19 cellular contexts compared by ENCODE assay signal in the genomic region with DNA sequence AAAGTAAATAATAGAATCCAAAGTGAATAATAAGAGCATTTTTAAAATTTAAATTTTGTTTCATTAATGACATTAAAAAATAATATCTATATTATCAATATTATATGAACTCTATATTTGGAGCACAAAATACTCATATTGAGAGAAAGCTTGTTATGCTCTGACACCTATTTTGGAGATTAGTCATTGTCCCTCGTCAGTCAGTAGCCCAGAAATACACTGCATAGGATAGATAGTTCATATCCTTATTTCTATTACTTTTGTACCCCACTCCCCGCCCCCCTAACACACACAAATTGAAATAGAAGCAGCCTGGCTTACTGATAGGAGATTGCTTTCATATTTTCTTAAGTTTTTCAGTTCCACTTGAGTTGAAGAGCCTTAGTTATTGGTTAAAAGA.
A peak's percentile ranks its signal among the peaks of the same experiment; 100 is the strongest.
DNase-seq lines count a peak whose midpoint lies in the region; ATAC-seq and TF ChIP-seq lines count a peak whose summit lies in the region.
"Had no signal": no experiment of that assay in that cellular context is flagged by ENCODE, and none has a peak within 500 bp of the region (broad histone marks: within the 10 kb centered on the region; RNA-seq: fewer than 3 reads in every experiment).

No MANE protein-coding gene starts in this region.

- H3K4me3 ChIP-seq in SU-DHL-6 (ENCODE audit: insufficient read depth, low read length, poor library complexity, severe bottlenecking), result no peak overlapping the region
- no peak overlapping the region for H3K4me3 ChIP-seq in naive thymus-derived CD4-positive, alpha-beta T cell (ENCODE audit: low read length)
- H3K4me3 ChIP-seq: BLaER1 treated with 17β-estradiol and CSF1 and Interleukin-3, amounts not matched to agents 10 nM and 100 nM; GM23248; HAP-1 had no signal

- intact Hi-C loops in naive thymus-derived CD4-positive, alpha-beta T cell (cut with micrococcal nuclease), result no loop called here

- H3K27me3 ChIP-seq in SU-DHL-6 (ENCODE audit: low read length), result no peaks in the 10 kb centered on the region
- H3K27me3 ChIP-seq in naive thymus-derived CD4-positive, alpha-beta T cell (ENCODE audit: control insufficient read depth in 2 of 2, insufficient read depth in 2 of 2, low read length in 2 of 2), result no peaks in the 10 kb centered on the region
- H3K27me3 ChIP-seq: BLaER1 treated with 17β-estradiol and CSF1 and Interleukin-3, amounts not matched to agents 10 nM and 100 nM had no signal

- no peaks in the 10 kb centered on the region for H4K20me1 ChIP-seq in SU-DHL-6 (ENCODE audit: low read depth, low read length)
- H4K20me1 ChIP-seq: BLaER1 treated with 17β-estradiol and CSF1 and Interleukin-3, amounts not matched to agents 10 nM and 100 nM had no signal

- no peak overlapping the region for H3K9ac ChIP-seq in SU-DHL-6 (ENCODE audit: low read length)
- H3K9ac ChIP-seq: BLaER1 treated with 17β-estradiol and CSF1 and Interleukin-3, amounts not matched to agents 10 nM and 100 nM; GM23248 had no signal

- H3K79me2 ChIP-seq in SU-DHL-6 (ENCODE audit: insufficient read depth, low read length), result no peaks in the 10 kb centered on the region

- no peak overlapping the region for H3K27ac ChIP-seq in SU-DHL-6 (ENCODE audit: low read depth, low read length)
- no peak overlapping the region for H3K27ac ChIP-seq in naive thymus-derived CD4-positive, alpha-beta T cell (ENCODE audit: low read depth, low read length)
- H3K27ac ChIP-seq: BLaER1 treated with 17β-estradiol and CSF1 and Interleukin-3, amounts not matched to agents 10 nM and 100 nM; GM23248 had no signal

- POLR2A ChIA-PET in naive thymus-derived CD4-positive, alpha-beta T cell (lab: Charles Lee), result no interaction called here

- H3K9me3 Mint-ChIP-seq in naive thymus-derived CD4-positive, alpha-beta T cell, result peaks cover 0 to 12% (median 0%) of the 10 kb centered on the region in 11 donors
- H3K9me3 Mint-ChIP-seq: CD8-positive, alpha-beta T cell had no signal

- H3K27me3 Mint-ChIP-seq in naive thymus-derived CD4-positive, alpha-beta T cell, result no peaks in the 10 kb centered on the region
- H3K27me3 Mint-ChIP-seq: B cell had no signal

- no peak overlapping the region for H3K4me2 ChIP-seq in SU-DHL-6 (ENCODE audit: low read depth, low read length, poor library complexity, severe bottlenecking)
- H3K4me2 ChIP-seq: BLaER1 treated with 17β-estradiol and CSF1 and Interleukin-3, amounts not matched to agents 10 nM and 100 nM had no signal

- peaks cover 0 to 4% (median 0%) of the 10 kb centered on the region in 7 donors for H3K4me1 Mint-ChIP-seq in naive thymus-derived CD4-positive, alpha-beta T cell
- H3K4me1 Mint-ChIP-seq: B cell had no signal

- in situ Hi-C loops in GM13976 (cut with MboI; ENCODE audit: low sequenced_read_pairs, unreplicated experiment), result no loop called here

- H3K4me3 Mint-ChIP-seq in naive thymus-derived CD4-positive, alpha-beta T cell, result no peak overlapping the region
- H3K4me3 Mint-ChIP-seq: B cell; CD8-positive, alpha-beta T cell had no signal

- peak overlapping the region; percentile 14 for H2AFZ ChIP-seq in SU-DHL-6 (ENCODE audit: low read depth, low read length, severe bottlenecking)
- H2AFZ ChIP-seq: GM23248 had no signal

- no peaks in the 10 kb centered on the region for H3F3A ChIP-seq in SU-DHL-6 (ENCODE audit: insufficient read depth)

- ATAC-seq in GM18870 (IDR thresholded peaks at IDR 0.05; ENCODE audit: unreplicated experiment) (peak; percentile 57), HG02678 (IDR thresholded peaks at IDR 0.05; ENCODE audit: unreplicated experiment) (peak; percentile 55), HG03354 (IDR thresholded peaks at IDR 0.05; ENCODE audit: poor library complexity, severe bottlenecking, unreplicated experiment) (peak; percentile 41)
- no peak for ATAC-seq in naive thymus-derived CD4-positive, alpha-beta T cell
- ATAC-seq: CD8-positive, alpha-beta T cell had no signal

- CTCF ChIA-PET in naive thymus-derived CD4-positive, alpha-beta T cell (lab: Charles Lee), result no interaction called here

- DNase-seq in HUDEP-2 (lab: John Stamatoyannopoulos, UW; ENCODE audit: unreplicated experiment in 76 of 76), result no peak
- DNase-seq in naive thymus-derived CD4-positive, alpha-beta T cell, result no peak
- DNase-seq in SW480 (ENCODE audit: low spot score), result no peak
- DNase-seq in GM13976 (ENCODE audit: low spot score), result no peak
- DNase-seq: 8988T; Calu3; CD8-positive, alpha-beta T cell; DND-41; EL; GM23248; Kasumi-1; KG1 had no signal

- H3K36me3 ChIP-seq in SU-DHL-6 (ENCODE audit: low read length), result no peaks in the 10 kb centered on the region
- no peaks in the 10 kb centered on the region for H3K36me3 ChIP-seq in naive thymus-derived CD4-positive, alpha-beta T cell (ENCODE audit: control insufficient read depth in 2 of 3, insufficient read depth in 3 of 3, low read length in 3 of 3)
- H3K36me3 ChIP-seq: BLaER1 treated with 17β-estradiol and CSF1 and Interleukin-3, amounts not matched to agents 10 nM and 100 nM; HAP-1 had no signal

- no peak for TF ChIP-seq CTCF in SU-DHL-6 (IDR thresholded peaks at IDR 0.05; ENCODE audit: insufficient read depth, low read length, poor library complexity, severe bottlenecking)
- TF ChIP-seq CTCF in GM13976 (IDR thresholded peaks at IDR 0.05; ENCODE audit: borderline replicate concordance, control extremely low read depth, extremely low read depth, insufficient read depth, missing control alignments), result no peak

- H3K9me3 ChIP-seq in SU-DHL-6 (ENCODE audit: insufficient read depth, low read length), result no peaks in the 10 kb centered on the region
- H3K9me3 ChIP-seq in naive thymus-derived CD4-positive, alpha-beta T cell (ENCODE audit: control insufficient read depth in 2 of 3, low read length in 3 of 3), result no peaks in the 10 kb centered on the region
- H3K9me3 ChIP-seq: BLaER1 treated with 17β-estradiol and CSF1 and Interleukin-3, amounts not matched to agents 10 nM and 100 nM; HAP-1 had no signal

- peaks cover 0 to 5% (median 0%) of the 10 kb centered on the region in 5 donors for H3K36me3 Mint-ChIP-seq in naive thymus-derived CD4-positive, alpha-beta T cell
- H3K36me3 Mint-ChIP-seq: CD8-positive, alpha-beta T cell had no signal

- H3K9me2 ChIP-seq in SU-DHL-6 (replicated peaks; ENCODE audit: insufficient read depth, low read length), result no peaks in the 10 kb centered on the region

- H3K27ac Mint-ChIP-seq in naive thymus-derived CD4-positive, alpha-beta T cell, result no peak overlapping the region
- H3K27ac Mint-ChIP-seq: B cell; CD8-positive, alpha-beta T cell had no signal

- no peaks in the 10 kb centered on the region for H3K4me1 ChIP-seq in naive thymus-derived CD4-positive, alpha-beta T cell (ENCODE audit: control insufficient read depth in 2 of 2, insufficient read depth in 2 of 2, low read length in 2 of 2)
